16 cellular contexts compared by ENCODE assay signal in the genomic region with DNA sequence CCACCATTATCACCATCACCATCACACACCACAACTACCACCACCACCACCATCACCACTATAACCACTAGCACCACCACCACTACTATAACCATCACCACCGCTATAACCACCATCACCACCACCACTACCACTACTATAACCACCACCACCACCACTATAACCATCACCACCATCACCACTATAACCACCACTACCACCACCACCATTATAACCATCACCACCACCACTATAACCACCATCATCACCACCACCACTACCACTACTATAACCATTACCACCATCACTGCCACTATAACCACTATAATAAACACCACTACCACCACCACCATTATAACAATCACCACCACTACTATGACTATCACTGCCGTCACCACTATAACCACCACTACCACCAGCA.
DNase-seq lines count a peak whose midpoint lies in the region; ATAC-seq, FAIRE-seq and TF ChIP-seq lines count a peak whose summit lies in the region.
"Had no signal": no experiment of that assay in that cellular context is flagged by ENCODE, and none has a peak within 500 bp of the region (broad histone marks: within the 10 kb centered on the region; RNA-seq: fewer than 3 reads in every experiment).

No MANE protein-coding gene starts in this region.

- no peaks in the 10 kb centered on the region for H3K4me1 Mint-ChIP-seq in central memory CD8-positive, alpha-beta T cell
- H3K4me1 Mint-ChIP-seq in stimulated activated naive CD8-positive, alpha-beta T cell treated with anti-CD3 and anti-CD28 coated beads, Interleukin-15, amount 100 ng/mL, for 72 hours = no peaks in the 10 kb centered on the region
- H3K4me1 Mint-ChIP-seq in activated naive CD4-positive, alpha-beta T cell treated with anti-CD3 and anti-CD28 coated beads, Interleukin-2, amount 10 ng/mL, durations not matched to agents 7 days and 5 days = no peaks in the 10 kb centered on the region
- H3K4me1 Mint-ChIP-seq in Calu3 (ENCODE audit: low read depth, unreplicated experiment) = no peaks in the 10 kb centered on the region
- H3K4me1 Mint-ChIP-seq: CD4-positive, alpha-beta memory T cell had no signal

- H3K4me1 ChIP-seq in muscle layer of duodenum (ENCODE audit: control insufficient read depth in 1 of 2, insufficient read depth in 2 of 2, low read length in 2 of 2) = peaks cover 6 to 15% of the 10 kb centered on the region in 2 donors

- TF ChIP-seq POLR2A in H54 (IDR thresholded peaks at IDR 0.05; ENCODE audit: low read depth, low read length) = no peak

- DNase-seq in H54 (ENCODE audit: insufficient read length, low spot score) (no peak), NCI-H187 (lab: John Stamatoyannopoulos, UW) (no peak), Calu3 (no peak)
- DNase-seq in central memory CD8-positive, alpha-beta T cell (ENCODE audit: low spot score in 2 of 2) = no peak
- no peak for DNase-seq in stimulated activated naive CD8-positive, alpha-beta T cell treated with anti-CD3 and anti-CD28 coated beads, Interleukin-15, amount 100 ng/mL, for 72 hours
- no peak for DNase-seq in activated naive CD4-positive, alpha-beta T cell treated with anti-CD3 and anti-CD28 coated beads, Interleukin-2, amount 10 ng/mL, durations not matched to agents 7 days and 5 days
- DNase-seq in stimulated activated CD4-positive, alpha-beta T cell treated with anti-CD3 and anti-CD28 coated beads, Interleukin-4, amount 100 ng/mL, for 1 hour = no peak
- DNase-seq: activated CD4-positive, CD25-positive, alpha-beta regulatory T cell treated with anti-CD3 and anti-CD28 coated beads, Interleukin-2, amount 50 U/mL, for 72 hours; CD4-positive, alpha-beta memory T cell; Kasumi-1; NCI-H1105; NCI-H510A; occipital lobe; SW 1271 had no signal

- H3K36me3 Mint-ChIP-seq in central memory CD8-positive, alpha-beta T cell (ENCODE audit: insufficient read depth) = no peaks in the 10 kb centered on the region
- H3K36me3 Mint-ChIP-seq in activated naive CD4-positive, alpha-beta T cell treated with anti-CD3 and anti-CD28 coated beads, Interleukin-2, amount 10 ng/mL, durations not matched to agents 7 days and 5 days = no peaks in the 10 kb centered on the region
- H3K36me3 Mint-ChIP-seq in Calu3 (ENCODE audit: insufficient read depth, unreplicated experiment) = no peaks in the 10 kb centered on the region
- H3K36me3 Mint-ChIP-seq: CD4-positive, alpha-beta memory T cell had no signal

- peak; percentile 6 for FAIRE-seq in H54 (lab: Jason Lieb, UNC)

- H3K27me3 ChIP-seq in muscle layer of duodenum (ENCODE audit: low read depth, low read length) = no peaks in the 10 kb centered on the region

- no TSS peak for BruUV-seq in Calu3 (replicated peaks; lab: Mats Ljungman, UMichigan)

- H3K4me3 Mint-ChIP-seq in central memory CD8-positive, alpha-beta T cell = no peak overlapping the region
- no peak overlapping the region for H3K4me3 Mint-ChIP-seq in stimulated activated naive CD8-positive, alpha-beta T cell treated with anti-CD3 and anti-CD28 coated beads, Interleukin-15, amount 100 ng/mL, for 72 hours
- no peak overlapping the region for H3K4me3 Mint-ChIP-seq in activated naive CD4-positive, alpha-beta T cell treated with anti-CD3 and anti-CD28 coated beads, Interleukin-2, amount 10 ng/mL, durations not matched to agents 7 days and 5 days
- no peak overlapping the region for H3K4me3 Mint-ChIP-seq in Calu3 (ENCODE audit: low read depth, unreplicated experiment)
- H3K4me3 Mint-ChIP-seq: CD4-positive, alpha-beta memory T cell had no signal

- H3K27ac ChIP-seq in muscle layer of duodenum (ENCODE audit: low read length) = peak overlapping the region; percentile 52

- intact Hi-C loops in Calu3 (cut with micrococcal nuclease; ENCODE audit: unreplicated experiment) = loop anchor here (10.0 kb wide), 1 partner anchor 143 kb away; no protein-coding TSS in a partner anchor

- H3K9me3 ChIP-seq in muscle layer of duodenum (ENCODE audit: control insufficient read depth in 1 of 2, low read length in 2 of 2) = no peaks in the 10 kb centered on the region

- H3K4me3 ChIP-seq in muscle layer of duodenum (ENCODE audit: low read depth in 1 of 2, low read length in 2 of 2) = no peak overlapping the region

- ATAC-seq in central memory CD8-positive, alpha-beta T cell (replicated peaks; ENCODE audit: extremely low read depth, poor library complexity, severe bottlenecking) = peak; percentile 14
- peak; percentile 70 for ATAC-seq in stimulated activated naive CD8-positive, alpha-beta T cell treated with anti-CD3 and anti-CD28 coated beads, Interleukin-15, amount 100 ng/mL, for 72 hours
- ATAC-seq: left lobe of liver had no signal

- H3K27me3 Mint-ChIP-seq in central memory CD8-positive, alpha-beta T cell = no peaks in the 10 kb centered on the region
- peaks cover 5% of the 10 kb centered on the region for H3K27me3 Mint-ChIP-seq in stimulated activated naive CD8-positive, alpha-beta T cell treated with anti-CD3 and anti-CD28 coated beads, Interleukin-15, amount 100 ng/mL, for 72 hours
- H3K27me3 Mint-ChIP-seq in activated naive CD4-positive, alpha-beta T cell treated with anti-CD3 and anti-CD28 coated beads, Interleukin-2, amount 10 ng/mL, durations not matched to agents 7 days and 5 days = no peaks in the 10 kb centered on the region
- H3K27me3 Mint-ChIP-seq in Calu3 (ENCODE audit: unreplicated experiment) = no peaks in the 10 kb centered on the region

- no peak overlapping the region for H3K27ac Mint-ChIP-seq in central memory CD8-positive, alpha-beta T cell (ENCODE audit: low read depth)
- no peak overlapping the region for H3K27ac Mint-ChIP-seq in stimulated activated naive CD8-positive, alpha-beta T cell treated with anti-CD3 and anti-CD28 coated beads, Interleukin-15, amount 100 ng/mL, for 72 hours
- no peak overlapping the region for H3K27ac Mint-ChIP-seq in activated naive CD4-positive, alpha-beta T cell treated with anti-CD3 and anti-CD28 coated beads, Interleukin-2, amount 10 ng/mL, durations not matched to agents 7 days and 5 days
- no peak overlapping the region for H3K27ac Mint-ChIP-seq in Calu3 (ENCODE audit: unreplicated experiment)
- H3K27ac Mint-ChIP-seq: CD4-positive, alpha-beta memory T cell had no signal

- H3K36me3 ChIP-seq in muscle layer of duodenum (ENCODE audit: control insufficient read depth in 1 of 2, insufficient read depth in 2 of 2, low read length in 2 of 2) = no peaks in the 10 kb centered on the region

- no peak for TF ChIP-seq CTCF in Calu3 (IDR thresholded peaks at IDR 0.05; ENCODE audit: unreplicated experiment)

- no peaks in the 10 kb centered on the region for H3K9me3 Mint-ChIP-seq in central memory CD8-positive, alpha-beta T cell
- H3K9me3 Mint-ChIP-seq in stimulated activated naive CD8-positive, alpha-beta T cell treated with anti-CD3 and anti-CD28 coated beads, Interleukin-15, amount 100 ng/mL, for 72 hours = no peaks in the 10 kb centered on the region
- H3K9me3 Mint-ChIP-seq in activated naive CD4-positive, alpha-beta T cell treated with anti-CD3 and anti-CD28 coated beads, Interleukin-2, amount 10 ng/mL, durations not matched to agents 7 days and 5 days = no peaks in the 10 kb centered on the region
- no peaks in the 10 kb centered on the region for H3K9me3 Mint-ChIP-seq in Calu3 (ENCODE audit: low read depth, unreplicated experiment)

- CTCF ChIA-PET in activated naive CD4-positive, alpha-beta T cell treated with anti-CD3 and anti-CD28 coated beads, Interleukin-2, amount 10 ng/mL, durations not matched to agents 7 days and 5 days (lab: Charles Lee) = no interaction called here
- CTCF ChIA-PET in Calu3 (lab: Charles Lee) = no interaction called here
